Comparison of ENCODE assay signal across 1 cellular context in the genomic region with DNA sequence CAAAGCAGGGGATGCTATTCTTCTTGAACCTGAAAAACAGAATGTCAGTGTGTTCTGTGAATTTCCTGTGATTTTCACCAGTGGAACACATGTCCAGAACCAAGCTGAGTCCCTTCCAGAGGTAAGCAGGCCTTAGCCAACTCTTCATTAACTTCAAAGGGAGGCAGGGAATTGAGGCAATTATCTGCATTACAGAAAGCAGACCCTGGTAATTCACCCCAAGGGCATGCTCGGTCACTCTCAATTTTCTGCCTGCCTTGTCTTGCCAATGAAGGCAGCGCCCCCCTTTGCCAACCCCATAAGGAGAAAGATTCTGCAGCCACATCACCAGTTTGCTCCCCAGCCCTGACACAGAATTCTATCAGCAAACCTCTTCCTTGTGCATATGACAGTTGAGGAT.
TF ChIP-seq lines count a peak whose summit lies in the region.

No MANE protein-coding gene starts in this region.

TF ChIP-seq in GM23338, 12 proteins besides CTCF, POLR2A, EP300 and RAD21 (continued from another document):
- TF ChIP-seq STAT1 (IDR thresholded peaks at IDR 0.05; ENCODE audit: unreplicated experiment) (no peak), ZNF114 (CRISPR knock-in tag; IDR thresholded peaks at IDR 0.05) (no peak)
